ENCODE assay signal across 7 cellular contexts in genomic region chr10:71860243-71861029, GRCh38. TPM values are rescaled to one million over a fixed set of nuclear protein-coding genes. Genes with fewer than 3 reads are reported as not detected.
DNase-seq lines count a peak whose midpoint lies in the region; ATAC-seq and TF ChIP-seq lines count a peak whose summit lies in the region.

No MANE protein-coding gene starts in this region.

- H3K79me2 ChIP-seq in PC-3 (ENCODE audit: low read length), result no peaks in the 10 kb centered on the region

- H3K9ac ChIP-seq in PC-3 (ENCODE audit: low read length), result peak overlapping the region; percentile 70

- H4K20me1 ChIP-seq in PC-3 (ENCODE audit: low read length), result no peaks in the 10 kb centered on the region

- DNase-seq in GM03348 (ENCODE audit: low spot score), result peak; percentile 95
- DNase-seq in HL-60 (ENCODE audit: low read depth in 1 of 2, low spot score in 1 of 2), result peak; percentile 90 to 92
- DNase-seq in PC-3, result peak; percentile 91
- DNase-seq in astrocyte of the spinal cord (ENCODE audit: low read depth, low spot score), result peak; percentile 100
- DNase-seq in hepatic stellate cell (ENCODE audit: low spot score), result peak; percentile 95
- peak; percentile 96 for DNase-seq in putamen (ENCODE audit: low spot score)

- no peaks in the 10 kb centered on the region for H3K36me3 ChIP-seq in PC-3 (ENCODE audit: low read depth, low read length)

- H3K4me1 ChIP-seq in PC-3 (ENCODE audit: insufficient read depth, low read length), result peaks cover 29% of the 10 kb centered on the region

- peak; percentile 93 for ATAC-seq in PC-3
- no peak for ATAC-seq in HG02938 (IDR thresholded peaks at IDR 0.05; ENCODE audit: unreplicated experiment)

- in situ Hi-C loops in astrocyte of the spinal cord (cut with HindIII; ENCODE audit: low sequenced_read_pairs), result no loop called here

- POLR2A ChIA-PET in PC-3 (lab: Charles Lee; ENCODE audit: unreplicated experiment), result interaction anchor here (0.5 to 0.6 kb wide), 2 partner anchors 9 to 10 kb away, joined by 3 read pairs; partner anchors contain the start of gene PSAP

- peaks cover 3% of the 10 kb centered on the region for H3F3A ChIP-seq in PC-3 (ENCODE audit: low read length, unreplicated experiment)

- peak overlapping the region; percentile 64 for H3K4me2 ChIP-seq in PC-3 (ENCODE audit: low read length)

- intact Hi-C loops in PC-3 (cut with micrococcal nuclease), result no loop called here

- H3K9me2 ChIP-seq in PC-3 (replicated peaks; ENCODE audit: low read length), result no peaks in the 10 kb centered on the region

- TF ChIP-seq CTCF in HL-60 (IDR thresholded peaks at IDR 0.05; ENCODE audit: insufficient read depth, low read length) (no peak), PC-3 (conservative IDR thresholded peaks at IDR 0.05; ENCODE audit: low read depth, low read length) (no peak), astrocyte of the spinal cord (IDR thresholded peaks at IDR 0.05; ENCODE audit: low read depth, low read length) (no peak)

- no peaks in the 10 kb centered on the region for H3K27me3 ChIP-seq in HL-60 (ENCODE audit: insufficient read depth, poor library complexity, severe bottlenecking)
- H3K27me3 ChIP-seq in PC-3 (ENCODE audit: low read length), result no peaks in the 10 kb centered on the region

- no peaks in the 10 kb centered on the region for H3K9me3 ChIP-seq in PC-3 (ENCODE audit: low read length)

- CTCF ChIA-PET in PC-3 (lab: Charles Lee), result interaction anchor here (0.5 to 1.2 kb wide), 3 partner anchors 9 to 188 kb away, joined by 3 to 4 read pairs (median 3); partner anchors contain the start of gene PSAP

- peak overlapping the region; percentile 60 for H3K27ac ChIP-seq in HL-60 (replicated peaks)
- peak overlapping the region; percentile 97 for H3K27ac ChIP-seq in PC-3 (ENCODE audit: low read length)

- no TSS peak for BruUV-seq in PC-3 (replicated peaks; lab: Mats Ljungman, UMichigan)

- H2AFZ ChIP-seq in PC-3 (ENCODE audit: low read length), result peak overlapping the region; percentile 52

- H3K4me3 ChIP-seq in HL-60 (replicated peaks; ENCODE audit: insufficient read depth, low read length) (no peak overlapping the region), PC-3 (ENCODE audit: low read length) (0 out of 2 replicates have a peak overlapping the region, but pooled peaks have one; percentile 9), astrocyte of the spinal cord (ENCODE audit: low read depth, low read length) (no peak overlapping the region)

RNA-seq across cellular contexts. Expression of gene PSAP, which starts 9.4 kb away (rescaled TPM):
- total RNA-seq in PC-3 (2014; rRNA removed), result 334 and 342 TPM in 2 replicates
